In genomic region chr9:134875376-134875775, GRCh38 we compare ENCODE assay signal across 25 cellular contexts. TPM values are rescaled to one million over a fixed set of nuclear protein-coding genes. Genes with fewer than 3 reads are reported as not detected.
A peak's percentile ranks its signal among the peaks of the same experiment; 100 is the strongest.
DNase-seq lines count a peak whose midpoint lies in the region; ATAC-seq and TF ChIP-seq lines count a peak whose summit lies in the region.
"Had no signal": no experiment of that assay in that cellular context is flagged by ENCODE, and none has a peak within 500 bp of the region (broad histone marks: within the 10 kb centered on the region; RNA-seq: fewer than 3 reads in every experiment).

No MANE protein-coding gene starts in this region.

- no peak overlapping the region for H3K27ac ChIP-seq in coronary artery
- H3K27ac ChIP-seq: Peyer's patch, SJCRH30 had no signal

- H3K4me3 Mint-ChIP-seq in type B pancreatic cell, result no peak overlapping the region
- H3K4me3 Mint-ChIP-seq: CD8-positive, alpha-beta memory T cell had no signal

- H3K4me3 ChIP-seq in NB4 (ENCODE audit: low read depth, low read length) (no peak overlapping the region), coronary artery (no peak overlapping the region)
- H3K4me3 ChIP-seq: Peyer's patch, SJCRH30 had no signal

- DNase-seq in CD1c-positive myeloid dendritic cell (ENCODE audit: extremely low spot score) (peak; percentile 15), NB4 (ENCODE audit: low read depth) (peak; percentile 69), coronary artery (ENCODE audit: low spot score) (peak; percentile 41), type B pancreatic cell (ENCODE audit: extremely low spot score, unreplicated experiment) (peak; percentile 31), dedifferentiated amniotic fluid mesenchymal stem cell (ENCODE audit: extremely low spot score) (no peak)
- DNase-seq in stimulated activated CD4-positive, alpha-beta T cell treated with anti-CD3 and anti-CD28 coated beads, Interleukin-15, amount 100 ng/mL, for 24 hours, result no peak
- DNase-seq: C1 segment of cervical spinal cord; Calu3; CD8-positive, alpha-beta memory T cell; DMS153; GOT3; HCEC 1CT; KG1; NCI-H1417; NCI-H1694 treated with DMSO at 0.1 percent for 48 hours; NCI-H2081 treated with DMSO at 0.1 percent for 48 hours; NCI-H2171 treated with DMSO at 0.1 percent for 48 hours; NCI-H446 treated with DMSO at 0.1 percent for 48 hours; NCI-H526 treated with DMSO at 0.1 percent for 48 hours; Peyer's patch; SJCRH30 had no signal

- no peaks in the 10 kb centered on the region for H3K36me3 Mint-ChIP-seq in type B pancreatic cell
- H3K36me3 Mint-ChIP-seq: CD8-positive, alpha-beta memory T cell had no signal

- H3K4me1 Mint-ChIP-seq in type B pancreatic cell (ENCODE audit: unreplicated experiment), result no peaks in the 10 kb centered on the region
- H3K4me1 Mint-ChIP-seq: CD8-positive, alpha-beta memory T cell had no signal

- no peaks in the 10 kb centered on the region for H3K9me3 Mint-ChIP-seq in type B pancreatic cell
- H3K9me3 Mint-ChIP-seq: CD8-positive, alpha-beta memory T cell had no signal

- TF ChIP-seq CTCF in NB4 (IDR thresholded peaks at IDR 0.05; ENCODE audit: low read depth, low read length) (no peak), coronary artery (IDR thresholded peaks at IDR 0.05) (no peak), type B pancreatic cell (conservative IDR thresholded peaks at IDR 0.05) (no peak)

- TF ChIP-seq POLR2A in NB4 (IDR thresholded peaks at IDR 0.05; ENCODE audit: extremely low read depth, insufficient read length), result no peak

- H3K27ac Mint-ChIP-seq in type B pancreatic cell, result no peak overlapping the region
- H3K27ac Mint-ChIP-seq: CD8-positive, alpha-beta memory T cell had no signal

- peaks cover 13% of the 10 kb centered on the region for H3K27me3 Mint-ChIP-seq in type B pancreatic cell

- ATAC-seq in GM19452 (IDR thresholded peaks at IDR 0.05; ENCODE audit: unreplicated experiment), result no peak

RNA-seq across cellular contexts. Expression of gene FCN2, which starts 5.2 kb away (rescaled TPM):
- not detected in 2 replicates for total RNA-seq in type B pancreatic cell (ENCODE audit: low replicate concordance)
- total RNA-seq: A673; Calu3; CD8-positive, alpha-beta memory T cell; Daoy; HT1080; Peyer's patch; SJCRH30 had no signal

RNA-seq across cellular contexts. Expression of gene FCN1, which starts 42.3 kb away (rescaled TPM):
- total RNA-seq in type B pancreatic cell (ENCODE audit: low replicate concordance), result not detected in 2 replicates
- total RNA-seq: A673, Calu3, Daoy, HT1080, SJCRH30 had no signal

Comparison
In these comparisons a context has a peak if more than half of its experiments do, and no peak if none do; other contexts are left out.
1. DNase-seq: peak in CD1c-positive myeloid dendritic cell (single experiment), NB4 (single experiment), coronary artery (single experiment) and type B pancreatic cell (single experiment); none in stimulated activated CD4-positive, alpha-beta T cell treated with anti-CD3 and anti-CD28 coated beads, Interleukin-15, amount 100 ng/mL, for 24 hours (single experiment) and dedifferentiated amniotic fluid mesenchymal stem cell (single experiment).